ENCODE assay signal across 8 cellular contexts in genomic region chr1:65309317-65310077, GRCh38. TPM values are rescaled to one million over a fixed set of nuclear protein-coding genes. Genes with fewer than 3 reads are reported as not detected.
DNase-seq lines count a peak whose midpoint lies in the region; ATAC-seq and TF ChIP-seq lines count a peak whose summit lies in the region.

Gene DNAJC6 (plus strand): TSS chr1:65309543. CDS start chr1:65309746, 203 bp downstream.

- TF ChIP-seq CTCF in endothelial cell (IDR thresholded peaks at IDR 0.05; ENCODE audit: unreplicated experiment): no peak

- ATAC-seq in HG03039 (IDR thresholded peaks at IDR 0.05; ENCODE audit: unreplicated experiment) (peak; percentile 53), HG03571 (IDR thresholded peaks at IDR 0.05; ENCODE audit: unreplicated experiment) (no peak)

- H3K4me1 Mint-ChIP-seq in endothelial cell (ENCODE audit: unreplicated experiment): peaks cover 9% of the 10 kb centered on the region

- peak; percentile 98 for DNase-seq in COLO668 (lab: John Stamatoyannopoulos, UW; ENCODE audit: unreplicated experiment)
- peak; percentile 91 for DNase-seq in NCI-H69 (lab: John Stamatoyannopoulos, UW)
- peak; percentile 84 for DNase-seq in activated CD8-positive, alpha-beta memory T cell treated with anti-CD3 and anti-CD28 coated beads, Interleukin-2, amount 50 U/mL, for 48 hours
- peak; percentile 92 for DNase-seq in endothelial cell (ENCODE audit: low spot score)
- peak; percentile 75 for DNase-seq in medulla oblongata (ENCODE audit: extremely low spot score)
- peak; percentile 1 for DNase-seq in stimulated activated CD8-positive, alpha-beta memory T cell treated with anti-CD3 and anti-CD28 coated beads, Interleukin-12 subunit alpha, Interleukin-12 subunit beta, amount 100 ng/mL, for 1 hour (ENCODE audit: low read depth)

- no peaks in the 10 kb centered on the region for H3K36me3 Mint-ChIP-seq in endothelial cell (ENCODE audit: low read depth, unreplicated experiment)

- no peaks in the 10 kb centered on the region for H3K9me3 Mint-ChIP-seq in endothelial cell (ENCODE audit: unreplicated experiment)

- peak within 1 kb of the TSS; percentile 91 for H3K4me3 Mint-ChIP-seq in endothelial cell (ENCODE audit: unreplicated experiment)

- no peak within 1 kb of the TSS for H3K27ac Mint-ChIP-seq in endothelial cell (ENCODE audit: unreplicated experiment)

- peaks cover 6% of the 10 kb centered on the region for H3K27me3 Mint-ChIP-seq in endothelial cell (ENCODE audit: unreplicated experiment)

RNA-seq across cellular contexts. Expression of gene DNAJC6, which starts in this region (rescaled TPM):
- total RNA-seq in endothelial cell (ENCODE audit: unreplicated experiment): 3.5 TPM

Comparison
In these comparisons a context has a peak if more than half of its experiments do, and no peak if none do; other contexts are left out.
1. DNase-seq: peak in every context shown above with its lines; median percentile 98 in COLO668; 92 in endothelial cell; 91 in NCI-H69; 84 in activated CD8-positive, alpha-beta memory T cell treated with anti-CD3 and anti-CD28 coated beads, Interleukin-2, amount 50 U/mL, for 48 hours; 75 in medulla oblongata; 1 in stimulated activated CD8-positive, alpha-beta memory T cell treated with anti-CD3 and anti-CD28 coated beads, Interleukin-12 subunit alpha, Interleukin-12 subunit beta, amount 100 ng/mL, for 1 hour.